In genomic region chr2:200962821-200963128, GRCh38 we compare ENCODE assay signal across 8 cellular contexts. TPM values are rescaled to one million over a fixed set of nuclear protein-coding genes. Genes with fewer than 3 reads are reported as not detected.
DNase-seq lines count a peak whose midpoint lies in the region; ATAC-seq, FAIRE-seq and TF ChIP-seq lines count a peak whose summit lies in the region.

No MANE protein-coding gene starts in this region.

- H4K20me1 ChIP-seq in GM12878 (ENCODE audit: control insufficient read depth, insufficient read depth), result no peaks in the 10 kb centered on the region

- peak overlapping the region; percentile 92 for H3K4me2 ChIP-seq in GM12878 (ENCODE audit: control insufficient read depth, insufficient read depth)

- H3K27me3 ChIP-seq in BJ (ENCODE audit: control insufficient read depth, insufficient read depth, low read length) (no peaks in the 10 kb centered on the region), GM12878 (replicated peaks in 1 of 2; ENCODE audit: control insufficient read depth in 2 of 2, insufficient read depth in 2 of 2, low read length in 1 of 2) (no peaks in the 10 kb centered on the region), left lung (no peaks in the 10 kb centered on the region), thyroid gland (no peaks in the 10 kb centered on the region)

- in situ Hi-C loops in GM12878 (cut with MboI), result no loop called here

- WGBS in GM12878 (ENCODE audit: insufficient coverage, insufficient replicate concordance, low lambda C conversion rate, missing lambda C conversion rate), result 2% methylated on average over 6 of the region's 6 CpGs
- 3 to 6% methylated on average over 6 of the region's 6 CpGs for WGBS in thyroid gland, 2 donors

- POLR2A ChIA-PET in BJ (lab: Charles Lee) (no interaction called here), GM12878 (lab: Charles Lee) (interaction anchor here (1.1 to 2.4 kb wide), 6 partner anchors 18 to 159 kb away, joined by 3 to 7 read pairs (median 4); no protein-coding TSS in a partner anchor)

- SMC1A ChIA-PET in GM12878 (lab: Charles Lee; ENCODE audit: uncharacterized antibody, unreplicated experiment), result interaction anchor here (0.8 to 6.4 kb wide), 12 partner anchors 13 to 295 kb away, joined by 3 to 80 read pairs (median 4); partner anchors contain the start of genes CASP10 and CLK1

- peak; percentile 23 for ATAC-seq in GM19351 (IDR thresholded peaks at IDR 0.05; ENCODE audit: unreplicated experiment)
- peak; percentile 18 for ATAC-seq in HG03439 (IDR thresholded peaks at IDR 0.05; ENCODE audit: unreplicated experiment)
- ATAC-seq in GM12878, result peak; percentile 24
- ATAC-seq in left lung, result peak; percentile 9

- TSS peak; percentile 69 for BruUV-seq in GM12878 (replicated peaks; lab: Mats Ljungman, UMichigan)

- TF ChIP-seq CTCF in BJ (IDR thresholded peaks at IDR 0.05; ENCODE audit: insufficient read depth, low read depth, low read length), result no peak
- TF ChIP-seq CTCF in GM12878 (IDR thresholded peaks at IDR 0.05 in 2 of 3, conservative IDR thresholded peaks at IDR 0.05 in 1 of 3; ENCODE audit: control insufficient read depth in 2 of 3, extremely low read depth in 1 of 3, insufficient read depth in 1 of 3, low read depth in 3 of 3, low read length in 3 of 3), result no peak
- TF ChIP-seq CTCF in left lung (IDR thresholded peaks at IDR 0.05), result no peak
- TF ChIP-seq CTCF in thyroid gland (IDR thresholded peaks at IDR 0.05), result no peak

- no peak for FAIRE-seq in GM12878 (lab: Jason Lieb, UNC)

- RAD21 ChIA-PET in GM12878 (lab: Charles Lee; ENCODE audit: unreplicated experiment), result interaction anchor here (0.6 to 5.5 kb wide), 11 partner anchors 14 to 270 kb away, joined by 3 to 62 read pairs (median 7); partner anchors contain the start of gene CASP10

- H3K9me3 ChIP-seq in GM12878 (replicated peaks; ENCODE audit: control insufficient read depth, insufficient read depth, low read length) (no peaks in the 10 kb centered on the region), left lung (no peaks in the 10 kb centered on the region), thyroid gland (no peaks in the 10 kb centered on the region)

- H3K9ac ChIP-seq in GM12878 (ENCODE audit: control insufficient read depth, insufficient read depth, low read length), result peak overlapping the region; percentile 78

- H3K27ac ChIP-seq in GM12878 (ENCODE audit: control insufficient read depth, insufficient read depth), result peak overlapping the region; percentile 67
- H3K27ac ChIP-seq in left lung, result peak overlapping the region; percentile 85 to 88
- peak overlapping the region in 2 of 3 donors; percentile 78 to 82 for H3K27ac ChIP-seq in thyroid gland

- intact Hi-C loops in GM12878 (cut with micrococcal nuclease; ENCODE audit: unreplicated experiment) (loop anchor here (1.0 to 5.0 kb wide), 4 partner anchors 107 to 270 kb away; partner anchors contain the start of gene CFLAR), left lung (cut with DNase I) (no loop called here), thyroid gland (cut with DNase I) (loop anchor here (5.0 to 10.0 kb wide), 2 partner anchors 48 to 105 kb away; no protein-coding TSS in a partner anchor)

- peak overlapping the region; percentile 98 for H2AFZ ChIP-seq in GM12878 (ENCODE audit: control insufficient read depth, low read depth, low read length)

- peaks cover 1% of the 10 kb centered on the region; the same call in 1 of the 2 replicates for H3K36me3 ChIP-seq in BJ (ENCODE audit: control insufficient read depth, insufficient read depth, low read length)
- no peaks in the 10 kb centered on the region for H3K36me3 ChIP-seq in GM12878 (ENCODE audit: control insufficient read depth in 2 of 2, insufficient read depth in 2 of 2, low read length in 1 of 2)
- no peaks in the 10 kb centered on the region for H3K36me3 ChIP-seq in left lung
- H3K36me3 ChIP-seq in thyroid gland, result no peaks in the 10 kb centered on the region

- TF ChIP-seq RAD21 in GM12878 (IDR thresholded peaks at IDR 0.05; ENCODE audit: insufficient read depth, low read depth, low read length), result no peak

- CTCF ChIA-PET in BJ (lab: Yijun Ruan, JAX), result interaction anchor here (0.6 to 2.3 kb wide), 13 partner anchors 9 to 215 kb away, joined by 3 to 10 read pairs (median 5); no protein-coding TSS in a partner anchor
- CTCF ChIA-PET in GM12878 (lab: Yijun Ruan, JAX), result interaction anchor here (0.5 to 13.4 kb wide), 25 partner anchors 9 to 270 kb away, joined by 3 to 154 read pairs (median 6); partner anchors contain the start of genes CASP10, CFLAR, HYCC2 and NDUFB3

- no peak for TF ChIP-seq POLR2A in GM12878 (IDR thresholded peaks at IDR 0.05; ENCODE audit: low read depth, low read length)
- TF ChIP-seq POLR2A in thyroid gland (IDR thresholded peaks at IDR 0.05), result no peak

- TF ChIP-seq EP300 in GM12878 (IDR thresholded peaks at IDR 0.05; ENCODE audit: borderline replicate concordance in 1 of 2, control insufficient read depth in 1 of 2, low read depth in 2 of 2, low read length in 2 of 2), result no peak

- H3K4me1 ChIP-seq in GM12878 (ENCODE audit: control insufficient read depth, insufficient read depth, low read length) (peaks cover 7% of the 10 kb centered on the region; the same call in 1 of the 2 replicates), left lung (peaks cover 12 to 37% of the 10 kb centered on the region in 2 donors), thyroid gland (peaks cover 20 to 37% of the 10 kb centered on the region in 2 donors)

- DNase-seq in BJ (ENCODE audit: low read depth), result no peak
- no peak for DNase-seq in GM12878 (ENCODE audit: low read depth, low spot score)
- DNase-seq in left lung, result no peak
- no peak for DNase-seq in thyroid gland
- no peak for DNase-seq in DMS153 (lab: John Stamatoyannopoulos, UW)
- no peak for DNase-seq in islet precursor cell

- peak overlapping the region; percentile 79 for H3K4me3 ChIP-seq in BJ (ENCODE audit: low read depth, low read length)
- H3K4me3 ChIP-seq in GM12878, result peak overlapping the region; percentile 99
- H3K4me3 ChIP-seq in left lung, result peak overlapping the region; percentile 76 to 99
- H3K4me3 ChIP-seq in thyroid gland (replicated peaks in 1 of 3), result peak overlapping the region; percentile 63 to 90 (median 78)

- H3K79me2 ChIP-seq in GM12878 (ENCODE audit: control insufficient read depth, insufficient read depth, low read length), result peaks cover 48% of the 10 kb centered on the region

TF ChIP-seq in GM12878, 131 proteins besides CTCF, POLR2A, EP300 and RAD21:
- TF ChIP-seq PML (IDR thresholded peaks at IDR 0.05; ENCODE audit: low read length) (peak; percentile 42; the same call in 1 of the 2 replicates), MAX (IDR thresholded peaks at IDR 0.05; ENCODE audit: low read depth, low read length) (no peak), SPI1 (IDR thresholded peaks at IDR 0.05; ENCODE audit: borderline replicate concordance, insufficient read depth, low read depth, low read length) (peak; percentile 43; the same call in 1 of the 2 replicates), BCL11A (IDR thresholded peaks at IDR 0.05; ENCODE audit: low read depth, low read length) (no peak)

RNA-seq across cellular contexts. Expression of gene ORC2, which starts 0.7 kb away (rescaled TPM):
- 1.9 and 3.7 TPM in 2 replicates for polyA plus RNA-seq in BJ (2011; rRNA removed)
- 2.3 and 4.6 TPM in 2 replicates for polyA minus RNA-seq in BJ (2011; rRNA and poly(A)+ RNA removed)
- 38.5 and 43.8 TPM in 2 replicates for total RNA-seq in GM12878 (2013; cell fraction: nucleolus; rRNA removed)
- 17.2 and 21.5 TPM in 2 replicates for total RNA-seq in GM12878 (2014; rRNA removed)
- 22.5 and 25.2 TPM in 2 replicates for total RNA-seq in GM12878 (2014; rRNA removed; fragmentation: Illumina TruSeq; extraction: Trizol)
- 33.1 and 36.9 TPM in 2 replicates for total RNA-seq in GM12878 (2021)
- polyA plus RNA-seq in GM12878 (2011; ENCODE audit: low read depth), result 4.0 TPM
- 11.5 and 12.9 TPM in 2 replicates for polyA plus RNA-seq in GM12878 (2011; rRNA removed)
- polyA plus RNA-seq in GM12878 (2011; cell fraction: cytosol; rRNA removed), result 4.3 and 5.9 TPM in 2 replicates
- polyA plus RNA-seq in GM12878 (2011; cell fraction: nucleus; rRNA removed), result 11.7 and 18.2 TPM in 2 replicates
- 6.9 and 11.3 TPM in 2 replicates for polyA plus RNA-seq in GM12878 (2012)
- polyA plus RNA-seq in GM12878 (2014; fragmentation: Illumina TruSeq; extraction: Trizol), result 20.9 and 26.0 TPM in 2 replicates
- polyA plus RNA-seq in GM12878 (2014; fragmentation: Nextera tagmentation; extraction: Ambion mirVana), result 1 to 10 TPM; 6.1 to 6.7 TPM
- 11.6 and 14.1 TPM in 2 replicates for polyA plus RNA-seq in GM12878 (2014; rRNA removed)
- 10 to 100 TPM; 18.1 to 19.5 TPM for polyA plus RNA-seq in GM12878 (2016; fragmentation: Nextera tagmentation; extraction: Ambion mirVana)
- polyA minus RNA-seq in GM12878 (2011; rRNA and poly(A)+ RNA removed), result 6.9 and 8.6 TPM in 2 replicates
- polyA minus RNA-seq in GM12878 (2011; cell fraction: cytosol; rRNA and poly(A)+ RNA removed), result 5.2 and 6.8 TPM in 2 replicates
- polyA minus RNA-seq in GM12878 (2011; cell fraction: nucleus; rRNA and poly(A)+ RNA removed), result 7.1 and 11.7 TPM in 2 replicates
- 10 to 100 TPM; 25.6 to 35.0 TPM for total RNA-seq in left lung
- 10 to 100 TPM; 25.2 to 40.3 (median 34.0) TPM for total RNA-seq in thyroid gland

Comparison
In these comparisons a context has a peak if more than half of its experiments do, and no peak if none do; other contexts are left out.
1. intact Hi-C loops: an anchor here in GM12878 (1.0 to 5.0 kb wide) and thyroid gland (5.0 to 10.0 kb wide); none called in left lung.